ENCODE assay signal across 2 cellular contexts in genomic region chr19:41957161-41957837, GRCh38.
TF ChIP-seq lines count a peak whose summit lies in the region.

No MANE protein-coding gene starts in this region.

TF ChIP-seq in SK-N-SH, 30 proteins besides CTCF, POLR2A, EP300 and RAD21 (continued from another document):
- TF ChIP-seq, protein P1, sequence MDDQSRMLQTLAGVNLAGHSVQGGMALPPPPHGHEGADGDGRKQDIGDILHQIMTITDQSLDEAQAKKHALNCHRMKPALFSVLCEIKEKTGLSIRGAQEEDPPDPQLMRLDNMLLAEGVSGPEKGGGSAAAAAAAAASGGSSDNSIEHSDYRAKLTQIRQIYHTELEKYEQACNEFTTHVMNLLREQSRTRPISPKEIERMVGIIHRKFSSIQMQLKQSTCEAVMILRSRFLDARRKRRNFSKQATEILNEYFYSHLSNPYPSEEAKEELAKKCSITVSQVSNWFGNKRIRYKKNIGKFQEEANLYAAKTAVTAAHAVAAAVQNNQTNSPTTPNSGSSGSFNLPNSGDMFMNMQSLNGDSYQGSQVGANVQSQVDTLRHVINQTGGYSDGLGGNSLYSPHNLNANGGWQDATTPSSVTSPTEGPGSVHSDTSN (IDR thresholded peaks at IDR 0.05), result no peak
- TF ChIP-seq MEF2A (IDR thresholded peaks at IDR 0.05; ENCODE audit: borderline replicate concordance, low read depth) (no peak), EZH2phosphoT487 (IDR thresholded peaks at IDR 0.05; ENCODE audit: borderline replicate concordance, low read depth) (no peak), FOXM1 (IDR thresholded peaks at IDR 0.05; ENCODE audit: low read depth) (no peak), USF2 (IDR thresholded peaks at IDR 0.05; ENCODE audit: borderline replicate concordance, low read depth, low read length) (no peak), TAF1 (IDR thresholded peaks at IDR 0.05; ENCODE audit: borderline replicate concordance, low read depth, low read length) (no peak), RCOR1 (IDR thresholded peaks at IDR 0.05; ENCODE audit: low read length) (no peak), JUND (IDR thresholded peaks at IDR 0.05) (no peak), RFX5 (IDR thresholded peaks at IDR 0.05; ENCODE audit: low read length) (no peak)
- TF ChIP-seq, protein P2, sequence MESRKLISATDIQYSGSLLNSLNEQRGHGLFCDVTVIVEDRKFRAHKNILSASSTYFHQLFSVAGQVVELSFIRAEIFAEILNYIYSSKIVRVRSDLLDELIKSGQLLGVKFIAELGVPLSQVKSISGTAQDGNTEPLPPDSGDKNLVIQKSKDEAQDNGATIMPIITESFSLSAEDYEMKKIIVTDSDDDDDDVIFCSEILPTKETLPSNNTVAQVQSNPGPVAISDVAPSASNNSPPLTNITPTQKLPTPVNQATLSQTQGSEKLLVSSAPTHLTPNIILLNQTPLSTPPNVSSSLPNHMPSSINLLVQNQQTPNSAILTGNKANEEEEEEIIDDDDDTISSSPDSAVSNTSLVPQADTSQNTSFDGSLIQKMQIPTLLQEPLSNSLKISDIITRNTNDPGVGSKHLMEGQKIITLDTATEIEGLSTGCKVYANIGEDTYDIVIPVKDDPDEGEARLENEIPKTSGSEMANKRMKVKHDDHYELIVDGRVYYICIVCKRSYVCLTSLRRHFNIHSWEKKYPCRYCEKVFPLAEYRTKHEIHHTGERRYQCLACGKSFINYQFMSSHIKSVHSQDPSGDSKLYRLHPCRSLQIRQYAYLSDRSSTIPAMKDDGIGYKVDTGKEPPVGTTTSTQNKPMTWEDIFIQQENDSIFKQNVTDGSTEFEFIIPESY (IDR thresholded peaks at IDR 0.05; ENCODE audit: borderline replicate concordance, low read depth), result no peak

TF ChIP-seq in SK-N-SH treated with all-trans-retinoic acid at 6 μM for 48 hours, 23 proteins besides CTCF, POLR2A, EP300 and RAD21 (continued from another document):
- TF ChIP-seq, protein P3, sequence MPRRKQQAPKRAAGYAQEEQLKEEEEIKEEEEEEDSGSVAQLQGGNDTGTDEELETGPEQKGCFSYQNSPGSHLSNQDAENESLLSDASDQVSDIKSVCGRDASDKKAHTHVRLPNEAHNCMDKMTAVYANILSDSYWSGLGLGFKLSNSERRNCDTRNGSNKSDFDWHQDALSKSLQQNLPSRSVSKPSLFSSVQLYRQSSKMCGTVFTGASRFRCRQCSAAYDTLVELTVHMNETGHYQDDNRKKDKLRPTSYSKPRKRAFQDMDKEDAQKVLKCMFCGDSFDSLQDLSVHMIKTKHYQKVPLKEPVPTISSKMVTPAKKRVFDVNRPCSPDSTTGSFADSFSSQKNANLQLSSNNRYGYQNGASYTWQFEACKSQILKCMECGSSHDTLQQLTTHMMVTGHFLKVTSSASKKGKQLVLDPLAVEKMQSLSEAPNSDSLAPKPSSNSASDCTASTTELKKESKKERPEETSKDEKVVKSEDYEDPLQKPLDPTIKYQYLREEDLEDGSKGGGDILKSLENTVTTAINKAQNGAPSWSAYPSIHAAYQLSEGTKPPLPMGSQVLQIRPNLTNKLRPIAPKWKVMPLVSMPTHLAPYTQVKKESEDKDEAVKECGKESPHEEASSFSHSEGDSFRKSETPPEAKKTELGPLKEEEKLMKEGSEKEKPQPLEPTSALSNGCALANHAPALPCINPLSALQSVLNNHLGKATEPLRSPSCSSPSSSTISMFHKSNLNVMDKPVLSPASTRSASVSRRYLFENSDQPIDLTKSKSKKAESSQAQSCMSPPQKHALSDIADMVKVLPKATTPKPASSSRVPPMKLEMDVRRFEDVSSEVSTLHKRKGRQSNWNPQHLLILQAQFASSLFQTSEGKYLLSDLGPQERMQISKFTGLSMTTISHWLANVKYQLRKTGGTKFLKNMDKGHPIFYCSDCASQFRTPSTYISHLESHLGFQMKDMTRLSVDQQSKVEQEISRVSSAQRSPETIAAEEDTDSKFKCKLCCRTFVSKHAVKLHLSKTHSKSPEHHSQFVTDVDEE (CRISPR knock-in tag; IDR thresholded peaks at IDR 0.05), result no peak
- no peak for TF ChIP-seq TOX (CRISPR knock-in tag; IDR thresholded peaks at IDR 0.05; ENCODE audit: borderline replicate concordance)
- no peak for TF ChIP-seq ZNF565 (CRISPR knock-in tag; conservative IDR thresholded peaks at IDR 0.05; ENCODE audit: low read depth)
- TF ChIP-seq PATZ1 (CRISPR knock-in tag; IDR thresholded peaks at IDR 0.05; ENCODE audit: borderline replicate concordance), result no peak
